Comparison of ENCODE assay signal across 20 cellular contexts in genomic region chr11:87425943-87426342, GRCh38.
A peak's percentile ranks its signal among the peaks of the same experiment; 100 is the strongest.
DNase-seq lines count a peak whose midpoint lies in the region; ATAC-seq and TF ChIP-seq lines count a peak whose summit lies in the region.
"Had no signal": no experiment of that assay in that cellular context is flagged by ENCODE, and none has a peak within 500 bp of the region (broad histone marks: within the 10 kb centered on the region; RNA-seq: fewer than 3 reads in every experiment).

No MANE protein-coding gene starts in this region.

- intact Hi-C loops in heart left ventricle (cut with DNase I) = loop anchor here in 7 of 10 donors (10.0 kb wide), 4 partner anchors 481 to 1119 kb away; no protein-coding TSS in a partner anchor

- no peak overlapping the region for H3K27ac ChIP-seq in endodermal cell (ENCODE audit: low read depth, low read length)
- H3K27ac ChIP-seq in trophoblast cell (ENCODE audit: low read depth, low read length) = peak overlapping the region; percentile 66
- no peak overlapping the region for H3K27ac ChIP-seq in heart left ventricle
- H3K27ac ChIP-seq: brain microvascular endothelial cell, hepatocyte, upper lobe of right lung had no signal

- H3K23ac ChIP-seq in trophoblast cell (ENCODE audit: low read length) = no peak overlapping the region

- ATAC-seq in heart left ventricle (no peak), GM19324 (IDR thresholded peaks at IDR 0.05; ENCODE audit: low FRiP score, unreplicated experiment) (no peak)
- ATAC-seq: activated naive CD4-positive, alpha-beta T cell treated with anti-CD3 and anti-CD28 coated beads, Interleukin-2, amount 50 U/mL, for 72 hours; upper lobe of right lung had no signal

- H3K4me1 ChIP-seq in endodermal cell (ENCODE audit: control insufficient read depth, insufficient read depth, low read length) (peaks cover 9% of the 10 kb centered on the region), trophoblast cell (ENCODE audit: control insufficient read depth in 1 of 2, insufficient read depth in 2 of 2, low read length in 2 of 2) (peaks cover 17 to 18% of the 10 kb centered on the region in 2 experiments), heart left ventricle (peaks cover 0 to 4% (median 0%) of the 10 kb centered on the region in 12 donors)
- H3K4me1 ChIP-seq: upper lobe of right lung had no signal

- peaks cover 21% of the 10 kb centered on the region for H3K4me1 Mint-ChIP-seq in endodermal cell
- H3K4me1 Mint-ChIP-seq in endothelial cell (ENCODE audit: unreplicated experiment) = peaks cover 8% of the 10 kb centered on the region
- H3K4me1 Mint-ChIP-seq: B cell had no signal

- TF ChIP-seq CTCF in endodermal cell (conservative IDR thresholded peaks at IDR 0.05) = no peak
- TF ChIP-seq CTCF in heart left ventricle (IDR thresholded peaks at IDR 0.05) = no peak
- TF ChIP-seq CTCF in endothelial cell (IDR thresholded peaks at IDR 0.05; ENCODE audit: unreplicated experiment) = no peak

- H2BK5ac ChIP-seq in trophoblast cell (ENCODE audit: low read depth, low read length, poor library complexity) = no peak overlapping the region

- 89% methylated on average over 1 of the region's 1 CpG; no CpG with 5 or more reads in 1 of the 2 experiments for WGBS in endodermal cell (ENCODE audit: insufficient coverage in 1 of 2, insufficient read length in 1 of 2), 2 experiments
- WGBS in trophoblast cell (ENCODE audit: extremely low coverage, insufficient coverage, insufficient read length) = no CpG with 5 or more reads among the region's 1 CpG
- WGBS in heart left ventricle, 4 donors = 90 to 100% (median 93%) methylated on average over 1 of the region's 1 CpG

- no peak overlapping the region for H2AK5ac ChIP-seq in trophoblast cell (ENCODE audit: low read length)

- H3K4me3 Mint-ChIP-seq in endodermal cell = no peak overlapping the region
- H3K4me3 Mint-ChIP-seq in endothelial cell (ENCODE audit: unreplicated experiment) = no peak overlapping the region
- H3K4me3 Mint-ChIP-seq: activated T-helper 1 cell treated with anti-CD3 and anti-CD28 coated beads, Interleukin-12 subunit alpha, Interleukin-12 subunit beta, Interleukin-2, Interleukin-4 antibody, amounts not matched to agents 30 ng/mL and 10 ng/mL and 1 ng/mL, durations not matched to agents 14 hours and 24 hours and 36 hours; B cell had no signal

- no peaks in the 10 kb centered on the region for H3K36me3 ChIP-seq in endodermal cell (ENCODE audit: control insufficient read depth, insufficient read depth, low read length)
- H3K36me3 ChIP-seq in trophoblast cell (ENCODE audit: control insufficient read depth in 1 of 2, insufficient read depth in 2 of 2, low read length in 2 of 2) = no peaks in the 10 kb centered on the region
- H3K36me3 ChIP-seq in heart left ventricle = no peaks in the 10 kb centered on the region
- H3K36me3 ChIP-seq: brain microvascular endothelial cell, upper lobe of right lung had no signal

- H4K91ac ChIP-seq in trophoblast cell (ENCODE audit: low read depth, low read length) = no peak overlapping the region

- H3K9ac ChIP-seq in endodermal cell (ENCODE audit: extremely low read depth, low read length, poor library complexity, severe bottlenecking) (no peak overlapping the region), trophoblast cell (ENCODE audit: low read length) (no peak overlapping the region)

- no peak overlapping the region for H2AFZ ChIP-seq in trophoblast cell (ENCODE audit: insufficient read depth, low read length, poor library complexity)
- H2AFZ ChIP-seq: hepatocyte had no signal

- H3K9me3 Mint-ChIP-seq in endodermal cell (no peaks in the 10 kb centered on the region), endothelial cell (ENCODE audit: unreplicated experiment) (no peaks in the 10 kb centered on the region)
- H3K9me3 Mint-ChIP-seq: activated naive CD4-positive, alpha-beta T cell treated with anti-CD3 and anti-CD28 coated beads, Interleukin-2, amount 50 U/mL, for 72 hours; activated T-helper 1 cell treated with anti-CD3 and anti-CD28 coated beads, Interleukin-12 subunit alpha, Interleukin-12 subunit beta, Interleukin-2, Interleukin-4 antibody, amounts not matched to agents 30 ng/mL and 10 ng/mL and 1 ng/mL, durations not matched to agents 14 hours and 24 hours and 36 hours had no signal

- H3K4me3 ChIP-seq in endodermal cell (ENCODE audit: low read length) (no peak overlapping the region), trophoblast cell (ENCODE audit: low read depth, low read length) (no peak overlapping the region), heart left ventricle (no peak overlapping the region)
- H3K4me3 ChIP-seq: hepatocyte, upper lobe of right lung had no signal

- no peak overlapping the region for H2BK120ac ChIP-seq in trophoblast cell (ENCODE audit: insufficient read depth, low read length, poor library complexity)

- H3K79me1 ChIP-seq in trophoblast cell (ENCODE audit: low read length) = peaks cover 6% of the 10 kb centered on the region

- no peaks in the 10 kb centered on the region for H3K79me2 ChIP-seq in trophoblast cell (ENCODE audit: control insufficient read depth, insufficient read depth, low read length, poor library complexity)
- H3K79me2 ChIP-seq: hepatocyte had no signal

- H3K4ac ChIP-seq in trophoblast cell (ENCODE audit: low read depth, low read length) = no peak overlapping the region

- no peak overlapping the region for H3K18ac ChIP-seq in trophoblast cell (ENCODE audit: low read length)

- H4K12ac ChIP-seq in trophoblast cell (ENCODE audit: low read depth, low read length) = no peak overlapping the region

- no peak overlapping the region for H2BK12ac ChIP-seq in trophoblast cell (ENCODE audit: low read length)

- H3K27me3 ChIP-seq in endodermal cell (ENCODE audit: control insufficient read depth, insufficient read depth, low read length, poor library complexity, severe bottlenecking) (peaks cover 3% of the 10 kb centered on the region), trophoblast cell (ENCODE audit: insufficient read depth, low read length) (no peaks in the 10 kb centered on the region), heart left ventricle (no peaks in the 10 kb centered on the region)
- H3K27me3 ChIP-seq: brain microvascular endothelial cell, hepatocyte, upper lobe of right lung had no signal

- peak overlapping the region; percentile 23 for H3K27ac Mint-ChIP-seq in endodermal cell
- H3K27ac Mint-ChIP-seq in endothelial cell (ENCODE audit: unreplicated experiment) = no peak overlapping the region
- H3K27ac Mint-ChIP-seq: activated naive CD4-positive, alpha-beta T cell treated with anti-CD3 and anti-CD28 coated beads, Interleukin-2, amount 50 U/mL, for 72 hours; activated T-helper 1 cell treated with anti-CD3 and anti-CD28 coated beads, Interleukin-12 subunit alpha, Interleukin-12 subunit beta, Interleukin-2, Interleukin-4 antibody, amounts not matched to agents 30 ng/mL and 10 ng/mL and 1 ng/mL, durations not matched to agents 14 hours and 24 hours and 36 hours; B cell had no signal

- H3K14ac ChIP-seq in trophoblast cell (ENCODE audit: low read length) = no peak overlapping the region

- H4K8ac ChIP-seq in trophoblast cell (ENCODE audit: low read depth, low read length) = no peak overlapping the region

- H3K4me2 ChIP-seq in trophoblast cell (ENCODE audit: low read length) = no peak overlapping the region
- H3K4me2 ChIP-seq: hepatocyte had no signal

- H3K36me3 Mint-ChIP-seq in endodermal cell (ENCODE audit: low read depth) (no peaks in the 10 kb centered on the region), endothelial cell (ENCODE audit: low read depth, unreplicated experiment) (no peaks in the 10 kb centered on the region)
- H3K36me3 Mint-ChIP-seq: activated naive CD4-positive, alpha-beta T cell treated with anti-CD3 and anti-CD28 coated beads, Interleukin-2, amount 50 U/mL, for 72 hours had no signal

- DNase-seq in GM03348 (ENCODE audit: low spot score) = peak; percentile 38
- DNase-seq in M059J (ENCODE audit: low read depth) = peak; percentile 90
- no peak for DNase-seq in endodermal cell
- peak in 1 of 2 donors; percentile 2 for DNase-seq in trophoblast cell
- DNase-seq in heart left ventricle = no peak
- DNase-seq in MV-4-11 (lab: John Stamatoyannopoulos, UW) = no peak
- no peak for DNase-seq in endothelial cell (ENCODE audit: low spot score)
- DNase-seq: COR-L47, NCI-H1417 treated with DMSO at 0.1 percent for 48 hours, NCI-H748 treated with DMSO at 0.1 percent for 48 hours, OCI-M1, retina, SHP77, upper lobe of right lung had no signal

- no peaks in the 10 kb centered on the region for H3K27me3 Mint-ChIP-seq in endodermal cell (ENCODE audit: insufficient read depth)
- peaks cover 4% of the 10 kb centered on the region for H3K27me3 Mint-ChIP-seq in endothelial cell (ENCODE audit: unreplicated experiment)

- H3K9me3 ChIP-seq in endodermal cell (ENCODE audit: control insufficient read depth, low read length) (no peaks in the 10 kb centered on the region), trophoblast cell (ENCODE audit: insufficient read depth, low read depth, low read length) (no peaks in the 10 kb centered on the region), heart left ventricle (no peaks in the 10 kb centered on the region)
- H3K9me3 ChIP-seq: upper lobe of right lung had no signal

- TF ChIP-seq POLR2A in heart left ventricle (IDR thresholded peaks at IDR 0.05) = no peak

Comparison
In these comparisons a context has a peak if more than half of its experiments do, and no peak if none do; other contexts are left out.
1. DNase-seq: peak in GM03348 (single experiment) and M059J (single experiment); none in endodermal cell (single experiment), heart left ventricle (0 of 5), MV-4-11 (single experiment) and endothelial cell (single experiment).